7 cellular contexts compared by ENCODE assay signal in genomic region chr4:2535386-2536192, GRCh38. TPM values are rescaled to one million over a fixed set of nuclear protein-coding genes. Genes with fewer than 3 reads are reported as not detected.
DNase-seq lines count a peak whose midpoint lies in the region; ATAC-seq and TF ChIP-seq lines count a peak whose summit lies in the region.

No MANE protein-coding gene starts in this region.

- peak; percentile 16 for ATAC-seq in GM18519 (IDR thresholded peaks at IDR 0.05; ENCODE audit: low FRiP score, unreplicated experiment)
- ATAC-seq in HG03103 (IDR thresholded peaks at IDR 0.05; ENCODE audit: low read depth, unreplicated experiment): peak; percentile 7
- ATAC-seq in SK-N-SH treated with all-trans-retinoic acid at 6 μM for 48 hours: peak; percentile 20
- ATAC-seq in heart left ventricle: peak; percentile 0 to 16 (median 8)
- ATAC-seq in upper lobe of left lung (ENCODE audit: low FRiP score in 2 of 2): peak in 1 of 2 donors; percentile 83

- no peaks in the 10 kb centered on the region for H3K9me3 Mint-ChIP-seq in activated naive CD8-positive, alpha-beta T cell treated with anti-CD3 and anti-CD28 coated beads for 36 hours

- H3K27ac Mint-ChIP-seq in activated naive CD8-positive, alpha-beta T cell treated with anti-CD3 and anti-CD28 coated beads for 36 hours: peak overlapping the region; percentile 96

- H3K4me1 Mint-ChIP-seq in activated naive CD8-positive, alpha-beta T cell treated with anti-CD3 and anti-CD28 coated beads for 36 hours: peaks cover 16% of the 10 kb centered on the region

- H3K4me3 ChIP-seq in heart left ventricle (peak overlapping the region; percentile 65 to 99 (median 86)), upper lobe of left lung (peak overlapping the region; percentile 82 to 97 (median 94))

- TF ChIP-seq POLR2A in heart left ventricle (IDR thresholded peaks at IDR 0.05) (no peak), upper lobe of left lung (IDR thresholded peaks at IDR 0.05) (peak in 1 of 4 donors; percentile 25)

- H3K27ac ChIP-seq in heart left ventricle: peak overlapping the region; percentile 94 to 99 (median 97)
- H3K27ac ChIP-seq in upper lobe of left lung: peak overlapping the region; percentile 89 to 97 (median 92)

- H3K4me1 ChIP-seq in heart left ventricle (peaks cover 5 to 38% (median 26%) of the 10 kb centered on the region in 12 donors), upper lobe of left lung (peaks cover 22 to 33% (median 24%) of the 10 kb centered on the region in 4 donors)

- peak in 5 of 12 donors; percentile 7 to 38 (median 33) for TF ChIP-seq CTCF in heart left ventricle (IDR thresholded peaks at IDR 0.05)
- TF ChIP-seq CTCF in upper lobe of left lung (IDR thresholded peaks at IDR 0.05): peak in 1 of 6 experiments; percentile 21

- H3K9me3 ChIP-seq in heart left ventricle (no peaks in the 10 kb centered on the region), upper lobe of left lung (no peaks in the 10 kb centered on the region)

- H3K27me3 ChIP-seq in heart left ventricle (no peaks in the 10 kb centered on the region), upper lobe of left lung (no peaks in the 10 kb centered on the region)

- 1 to 12% (median 2%) methylated on average over 11 to 76 of the region's 76 CpGs for WGBS in heart left ventricle, 4 donors
- WGBS in upper lobe of left lung, 2 donors: 6 to 27% methylated on average over 7 to 37 of the region's 76 CpGs

- intact Hi-C loops in heart left ventricle (cut with DNase I) (loop anchor here in 8 of 10 donors (2.0 to 10.0 kb wide), 10 partner anchors 53 to 293 kb away; partner anchors contain the start of genes RNF4 (in 7 of the 8), HAUS3 (in 2 of the 8), POLN (in 2 of the 8) and CFAP99 (in 1 of the 8)), posterior cingulate gyrus (cut with DNase I) (loop anchor here (1.0 to 5.0 kb wide), 6 partner anchors 67 to 427 kb away; partner anchors contain the start of genes CFAP99, GRK4, HAUS3 and MXD4)

- peak; percentile 72 for DNase-seq in activated naive CD8-positive, alpha-beta T cell treated with anti-CD3 and anti-CD28 coated beads for 36 hours
- peak; percentile 53 to 81 (median 58) for DNase-seq in heart left ventricle
- peak; percentile 32 to 92 (median 52) for DNase-seq in posterior cingulate gyrus
- DNase-seq in upper lobe of left lung: peak; percentile 55 to 89

- peak overlapping the region; percentile 94 for H3K4me3 Mint-ChIP-seq in activated naive CD8-positive, alpha-beta T cell treated with anti-CD3 and anti-CD28 coated beads for 36 hours

- TF ChIP-seq EP300 in upper lobe of left lung (IDR thresholded peaks at IDR 0.05): no peak

- peaks cover 2% of the 10 kb centered on the region for H3K36me3 Mint-ChIP-seq in activated naive CD8-positive, alpha-beta T cell treated with anti-CD3 and anti-CD28 coated beads for 36 hours

- no peaks in the 10 kb centered on the region for H3K27me3 Mint-ChIP-seq in activated naive CD8-positive, alpha-beta T cell treated with anti-CD3 and anti-CD28 coated beads for 36 hours

- H3K36me3 ChIP-seq in heart left ventricle: peaks cover 0 to 3% (median 0%) of the 10 kb centered on the region in 9 donors
- no peaks in the 10 kb centered on the region for H3K36me3 ChIP-seq in upper lobe of left lung

TF ChIP-seq in SK-N-SH treated with all-trans-retinoic acid at 6 μM for 48 hours, 23 proteins besides CTCF, POLR2A, EP300 and RAD21:
- TF ChIP-seq PATZ1 (CRISPR knock-in tag; IDR thresholded peaks at IDR 0.05; ENCODE audit: borderline replicate concordance) (no peak), ZFP30 (CRISPR knock-in tag; IDR thresholded peaks at IDR 0.05) (no peak), ISL1 (CRISPR knock-in tag; IDR thresholded peaks at IDR 0.05) (no peak), ZNF8 (CRISPR knock-in tag; IDR thresholded peaks at IDR 0.05) (no peak), RARB (CRISPR knock-in tag; IDR thresholded peaks at IDR 0.05) (no peak), ARNTL (CRISPR knock-in tag; IDR thresholded peaks at IDR 0.05; ENCODE audit: borderline replicate concordance, low read depth) (no peak), BACH2 (CRISPR knock-in tag; IDR thresholded peaks at IDR 0.05; ENCODE audit: borderline replicate concordance) (no peak), CSDC2 (CRISPR knock-in tag; IDR thresholded peaks at IDR 0.05) (no peak), TOX (CRISPR knock-in tag; IDR thresholded peaks at IDR 0.05; ENCODE audit: borderline replicate concordance) (no peak), ZFP3 (CRISPR knock-in tag; IDR thresholded peaks at IDR 0.05) (no peak), CREB5 (CRISPR knock-in tag; IDR thresholded peaks at IDR 0.05; ENCODE audit: low read depth) (no peak), GLIS3 (CRISPR knock-in tag; IDR thresholded peaks at IDR 0.05) (no peak), PPARA (CRISPR knock-in tag; IDR thresholded peaks at IDR 0.05; ENCODE audit: borderline replicate concordance) (no peak)

RNA-seq across cellular contexts. Expression of gene FAM193A, which starts 0.9 kb away (rescaled TPM):
- 10 to 100 TPM; 18.9 TPM for total RNA-seq in activated naive CD8-positive, alpha-beta T cell treated with anti-CD3 and anti-CD28 coated beads for 36 hours
- 10 to 100 TPM; 12.6 to 21.0 (median 17.3) TPM for total RNA-seq in heart left ventricle
- 10 to 100 TPM in 1 of 2 donors, 1 to 10 TPM in 1; 9.7 to 10.6 TPM for polyA plus RNA-seq in heart left ventricle
- 10 to 100 TPM; 23.7 to 87.0 (median 27.1) TPM for total RNA-seq in upper lobe of left lung
